27 cellular contexts compared by ENCODE assay signal in genomic region chr14:56224179-56224578, GRCh38.
DNase-seq lines count a peak whose midpoint lies in the region.
"Had no signal": no experiment of that assay in that cellular context is flagged by ENCODE, and none has a peak within 500 bp of the region (broad histone marks: within the 10 kb centered on the region; RNA-seq: fewer than 3 reads in every experiment).

No MANE protein-coding gene starts in this region.

- peak; percentile 14 for DNase-seq in NCI-H748 (lab: John Stamatoyannopoulos, UW; ENCODE audit: unreplicated experiment)
- DNase-seq in NCI-H748 treated with DMSO at 0.1 percent for 48 hours (lab: John Stamatoyannopoulos, UW) = no peak
- DNase-seq in NCI-H524 treated with DMSO at 0.1 percent for 48 hours (lab: John Stamatoyannopoulos, UW) = peak; percentile 99
- DNase-seq in glomerular visceral epithelial cell (ENCODE audit: extremely low spot score) = peak; percentile 43
- no peak for DNase-seq in activated gamma-delta T cell treated with Interleukin-2 at 50 U/mL for 16 hours
- DNase-seq in COLO668 (lab: John Stamatoyannopoulos, UW; ENCODE audit: unreplicated experiment) = no peak
- DNase-seq in KBM-7 = no peak
- no peak for DNase-seq in stimulated activated CD4-positive, alpha-beta T cell treated with anti-CD3 and anti-CD28 coated beads, Interleukin-4, amount 100 ng/mL, for 24 hours
- DNase-seq: activated CD4-positive, alpha-beta T cell treated with anti-CD3 and anti-CD28 coated beads, Interleukin-2, amount 10 ng/mL, durations not matched to agents 24 days and 14 days; activated naive CD4-positive, alpha-beta T cell treated with anti-CD3 and anti-CD28 coated beads for 36 hours; activated T-cell treated with anti-CD3 and anti-CD28 coated beads, Interleukin-2, amount 50 U/mL, for 48 hours; AML-193; CD8-positive, alpha-beta T cell; colonic mucosa; effector memory CD8-positive, alpha-beta T cell; esophagus squamous epithelium; H9; islet precursor cell; lower lobe of right lung; mucosa of descending colon; NCI-H1048; NCI-H187 treated with DMSO at 0.1 percent for 48 hours; NCI-H446; nephron progenitor cell; right lobe of liver; stimulated activated CD4-positive, alpha-beta T cell treated with anti-CD3 and anti-CD28 coated beads, Interleukin-15, amount 100 ng/mL, for 24 hours; stomach had no signal

- in situ Hi-C loops in KBM-7 (cut with MboI; ENCODE audit: low pct_unique_long_range_greater_than_20kb, low sequenced_read_pairs) = no loop called here

Comparison
In these comparisons a context has a peak if more than half of its experiments do, and no peak if none do; other contexts are left out.
1. DNase-seq: peak in NCI-H748 (single experiment), NCI-H524 treated with DMSO at 0.1 percent for 48 hours (single experiment) and glomerular visceral epithelial cell (single experiment); none in NCI-H748 treated with DMSO at 0.1 percent for 48 hours (single experiment), activated gamma-delta T cell treated with Interleukin-2 at 50 U/mL for 16 hours (single experiment), COLO668 (single experiment), KBM-7 (single experiment) and stimulated activated CD4-positive, alpha-beta T cell treated with anti-CD3 and anti-CD28 coated beads, Interleukin-4, amount 100 ng/mL, for 24 hours (single experiment).